Comparison of ENCODE assay signal across 8 cellular contexts in genomic region chr7:83161851-83162401, GRCh38. TPM values are rescaled to one million over a fixed set of nuclear protein-coding genes. Genes with fewer than 3 reads are reported as not detected.
DNase-seq lines count a peak whose midpoint lies in the region; ATAC-seq and TF ChIP-seq lines count a peak whose summit lies in the region.

No MANE protein-coding gene starts in this region.

- H3K27me3 ChIP-seq in CD8-positive, alpha-beta T cell (ENCODE audit: insufficient read depth, low read length): no peaks in the 10 kb centered on the region
- H3K27me3 ChIP-seq in iPS-15b (ENCODE audit: control insufficient read depth, insufficient read depth, low read length) (no peaks in the 10 kb centered on the region), thoracic aorta (replicated peaks; ENCODE audit: insufficient read depth) (no peaks in the 10 kb centered on the region)

- no peak for DNase-seq in CD8-positive, alpha-beta T cell
- DNase-seq in activated CD8-positive, alpha-beta T cell treated with anti-CD3 and anti-CD28 coated beads, Interleukin-2, amount 10 ng/mL, durations not matched to agents 7 days and 5 days: no peak
- DNase-seq in thoracic aorta (ENCODE audit: low spot score) (no peak), posterior cingulate gyrus (no peak), kidney tubule cell (ENCODE audit: low spot score) (no peak)

- H3K9me3 ChIP-seq in CD8-positive, alpha-beta T cell (ENCODE audit: low read length): no peaks in the 10 kb centered on the region
- no peaks in the 10 kb centered on the region for H3K9me3 ChIP-seq in iPS-15b (ENCODE audit: control insufficient read depth, insufficient read depth, low read length)
- H3K9me3 ChIP-seq in thoracic aorta: no peaks in the 10 kb centered on the region

- peak overlapping the region; percentile 61 for H3K9ac ChIP-seq in iPS-15b (ENCODE audit: low read depth, low read length)

- H3K4me1 ChIP-seq in CD8-positive, alpha-beta T cell (ENCODE audit: insufficient read depth, low read length): peaks cover 6% of the 10 kb centered on the region
- H3K4me1 ChIP-seq in iPS-15b (ENCODE audit: control insufficient read depth, insufficient read depth, low read length): peaks cover 7% of the 10 kb centered on the region
- peaks cover 3 to 9% of the 10 kb centered on the region in 2 donors for H3K4me1 ChIP-seq in thoracic aorta (ENCODE audit: control insufficient read depth in 1 of 2, low read depth in 2 of 2)

- intact Hi-C loops in CD8-positive, alpha-beta T cell (cut with DNase I, micrococcal nuclease): no loop called here
- intact Hi-C loops in posterior cingulate gyrus (cut with DNase I): no loop called here

- peak overlapping the region; percentile 37 for H3K4me3 ChIP-seq in CD8-positive, alpha-beta T cell (ENCODE audit: low read depth, low read length)
- H3K4me3 ChIP-seq in iPS-15b (ENCODE audit: low read depth, low read length) (peak overlapping the region; percentile 91), thoracic aorta (peak overlapping the region; percentile 76)

- H3K27ac ChIP-seq in CD8-positive, alpha-beta T cell (ENCODE audit: low read depth, low read length): no peak overlapping the region
- H3K27ac ChIP-seq in thoracic aorta: no peak overlapping the region

- no peak for ATAC-seq in CD8-positive, alpha-beta T cell
- peak; percentile 5 for ATAC-seq in HG02623 (IDR thresholded peaks at IDR 0.05; ENCODE audit: unreplicated experiment)
- no peak for ATAC-seq in activated CD8-positive, alpha-beta T cell treated with anti-CD3 and anti-CD28 coated beads, Interleukin-2, amount 10 ng/mL, durations not matched to agents 7 days and 5 days
- ATAC-seq in thoracic aorta (ENCODE audit: insufficient number of reproducible peaks, low FRiP score, low read depth): no peak
- ATAC-seq in GM18498 (IDR thresholded peaks at IDR 0.05; ENCODE audit: unreplicated experiment): no peak

- H3K36me3 ChIP-seq in CD8-positive, alpha-beta T cell (ENCODE audit: insufficient read depth, low read length): no peaks in the 10 kb centered on the region
- no peaks in the 10 kb centered on the region for H3K36me3 ChIP-seq in iPS-15b (ENCODE audit: control insufficient read depth, insufficient read depth, low read length)
- no peaks in the 10 kb centered on the region for H3K36me3 ChIP-seq in thoracic aorta

- H3K27me3 Mint-ChIP-seq in CD8-positive, alpha-beta T cell (ENCODE audit: low read depth): peaks cover 13% of the 10 kb centered on the region
- H3K27me3 Mint-ChIP-seq in activated CD8-positive, alpha-beta T cell treated with anti-CD3 and anti-CD28 coated beads, Interleukin-2, amount 10 ng/mL, durations not matched to agents 7 days and 5 days (ENCODE audit: low read depth): peaks cover 13% of the 10 kb centered on the region

- CTCF ChIA-PET in CD8-positive, alpha-beta T cell (lab: Charles Lee): no interaction called here
- CTCF ChIA-PET in activated CD8-positive, alpha-beta T cell treated with anti-CD3 and anti-CD28 coated beads, Interleukin-2, amount 10 ng/mL, durations not matched to agents 7 days and 5 days (lab: Charles Lee): no interaction called here

- H3K4me3 Mint-ChIP-seq in CD8-positive, alpha-beta T cell: peak overlapping the region; percentile 52
- peak overlapping the region; percentile 41 for H3K4me3 Mint-ChIP-seq in activated CD8-positive, alpha-beta T cell treated with anti-CD3 and anti-CD28 coated beads, Interleukin-2, amount 10 ng/mL, durations not matched to agents 7 days and 5 days

- no peak for TF ChIP-seq CTCF in CD8-positive, alpha-beta T cell (IDR thresholded peaks at IDR 0.05)
- TF ChIP-seq CTCF in thoracic aorta (IDR thresholded peaks at IDR 0.05): no peak

- peaks cover 7% of the 10 kb centered on the region for H3K4me1 Mint-ChIP-seq in CD8-positive, alpha-beta T cell (ENCODE audit: low read depth)
- H3K4me1 Mint-ChIP-seq in activated CD8-positive, alpha-beta T cell treated with anti-CD3 and anti-CD28 coated beads, Interleukin-2, amount 10 ng/mL, durations not matched to agents 7 days and 5 days (ENCODE audit: low read depth): peaks cover 2% of the 10 kb centered on the region

- POLR2A ChIA-PET in CD8-positive, alpha-beta T cell (lab: Charles Lee): no interaction called here
- POLR2A ChIA-PET in activated CD8-positive, alpha-beta T cell treated with anti-CD3 and anti-CD28 coated beads, Interleukin-2, amount 10 ng/mL, durations not matched to agents 7 days and 5 days (lab: Charles Lee): no interaction called here

- no peaks in the 10 kb centered on the region for H3K36me3 Mint-ChIP-seq in CD8-positive, alpha-beta T cell
- H3K36me3 Mint-ChIP-seq in activated CD8-positive, alpha-beta T cell treated with anti-CD3 and anti-CD28 coated beads, Interleukin-2, amount 10 ng/mL, durations not matched to agents 7 days and 5 days (ENCODE audit: low read depth): no peaks in the 10 kb centered on the region

- no peak overlapping the region for H3K27ac Mint-ChIP-seq in CD8-positive, alpha-beta T cell
- H3K27ac Mint-ChIP-seq in activated CD8-positive, alpha-beta T cell treated with anti-CD3 and anti-CD28 coated beads, Interleukin-2, amount 10 ng/mL, durations not matched to agents 7 days and 5 days: no peak overlapping the region

- no peaks in the 10 kb centered on the region for H3K9me3 Mint-ChIP-seq in CD8-positive, alpha-beta T cell
- no peaks in the 10 kb centered on the region for H3K9me3 Mint-ChIP-seq in activated CD8-positive, alpha-beta T cell treated with anti-CD3 and anti-CD28 coated beads, Interleukin-2, amount 10 ng/mL, durations not matched to agents 7 days and 5 days (ENCODE audit: insufficient read depth)

RNA-seq across cellular contexts. Expression of gene PCLO, which starts 0.8 kb away (rescaled TPM):
- not detected for total RNA-seq in CD8-positive, alpha-beta T cell
- total RNA-seq in activated CD8-positive, alpha-beta T cell treated with anti-CD3 and anti-CD28 coated beads, Interleukin-2, amount 10 ng/mL, durations not matched to agents 7 days and 5 days: not detected
- under 1 TPM; 0.78 to 0.95 TPM for total RNA-seq in thoracic aorta

Comparison
In these comparisons a context has a peak if more than half of its experiments do, and no peak if none do; other contexts are left out.
1. H3K4me3 ChIP-seq: peak in every context shown above with its lines; median percentile 91 in iPS-15b; 76 in thoracic aorta; 37 in CD8-positive, alpha-beta T cell.